9 cellular contexts compared by ENCODE assay signal in genomic region chr10:113108180-113108835, GRCh38.
DNase-seq lines count a peak whose midpoint lies in the region; ATAC-seq, FAIRE-seq and TF ChIP-seq lines count a peak whose summit lies in the region.
"Had no signal": no experiment of that assay in that cellular context is flagged by ENCODE, and none has a peak within 500 bp of the region (broad histone marks: within the 10 kb centered on the region; RNA-seq: fewer than 3 reads in every experiment).

No MANE protein-coding gene starts in this region.

- no peak overlapping the region for H3K27ac Mint-ChIP-seq in MCF 10A (ENCODE audit: low read depth, unreplicated experiment)
- peak overlapping the region; percentile 55 for H3K27ac Mint-ChIP-seq in WTC11

- BruUV-seq in MCF 10A (replicated peaks; lab: Mats Ljungman, UMichigan), result no TSS peak

- H3K9me3 Mint-ChIP-seq in MCF 10A (ENCODE audit: unreplicated experiment), result no peaks in the 10 kb centered on the region
- no peaks in the 10 kb centered on the region for H3K9me3 Mint-ChIP-seq in WTC11

- H3K4me3 Mint-ChIP-seq in MCF 10A (ENCODE audit: unreplicated experiment) (no peak overlapping the region), WTC11 (no peak overlapping the region)

- H3K4me3 ChIP-seq in breast epithelium (no peak overlapping the region), small intestine (ENCODE audit: low read depth in 1 of 2, low read length in 2 of 2) (no peak overlapping the region)

- POLR2A ChIA-PET in MCF 10A (lab: Yijun Ruan, JAX), result interaction anchor here (1.4 kb wide), 1 partner anchor 158 kb away, joined by 3 read pairs; the partner anchor contains the start of gene TCF7L2
- POLR2A ChIA-PET in WTC11 (lab: Charles Lee), result interaction anchor here (1.5 kb wide), 1 partner anchor 11 kb away, joined by 3 read pairs; no protein-coding TSS in a partner anchor

- H3K4me1 ChIP-seq in breast epithelium (peaks cover 0 to 7% of the 10 kb centered on the region in 2 donors), foreskin keratinocyte (peaks cover 7% of the 10 kb centered on the region), small intestine (ENCODE audit: control insufficient read depth in 2 of 2, insufficient read depth in 1 of 2, low read depth in 1 of 2, low read length in 1 of 2) (peaks cover 2 to 8% of the 10 kb centered on the region in 2 donors)

- DNase-seq in MCF 10A (ENCODE audit: unreplicated experiment) (peak; percentile 22), breast epithelium (ENCODE audit: low spot score in 2 of 2) (no peak), WTC11 (ENCODE audit: low spot score) (peak; percentile 92), foreskin keratinocyte (no peak), small intestine (no peak)
- peak in 2 of 3 donors; percentile 6 to 10 for DNase-seq in stimulated activated CD4-positive, alpha-beta T cell treated with anti-CD3 and anti-CD28 coated beads, TNF-alpha, amount 100 ng/mL, for 48 hours (ENCODE audit: low read depth in 3 of 3)
- DNase-seq in NK-92 treated with Interleukin-12 subunit alpha and Interleukin-12 subunit beta, amount 100 ng/mL, for 24 hours (lab: John Stamatoyannopoulos, UW), result no peak

- peak; percentile 74 for TF ChIP-seq CTCF in MCF 10A (IDR thresholded peaks at IDR 0.05; ENCODE audit: unreplicated experiment)
- TF ChIP-seq CTCF in breast epithelium (IDR thresholded peaks at IDR 0.05), result peak in 1 of 3 donors; percentile 18
- TF ChIP-seq CTCF in WTC11 (IDR thresholded peaks at IDR 0.05), result peak; percentile 78
- peak; percentile 60 for TF ChIP-seq CTCF in foreskin keratinocyte (conservative IDR thresholded peaks at IDR 0.05)

- peaks cover 18% of the 10 kb centered on the region for H3K4me1 Mint-ChIP-seq in MCF 10A (ENCODE audit: insufficient read depth, unreplicated experiment)
- H3K4me1 Mint-ChIP-seq in WTC11, result peaks cover 40% of the 10 kb centered on the region

- ATAC-seq in WTC11 (peak; percentile 95), foreskin keratinocyte (peak; percentile 66), HG02885 (IDR thresholded peaks at IDR 0.05; ENCODE audit: poor library complexity, unreplicated experiment) (no peak)

- H3K36me3 Mint-ChIP-seq in MCF 10A (ENCODE audit: insufficient read depth, unreplicated experiment) (peaks cover 21% of the 10 kb centered on the region), WTC11 (peaks cover 13% of the 10 kb centered on the region)

- no peaks in the 10 kb centered on the region for H3K36me3 ChIP-seq in breast epithelium
- H3K36me3 ChIP-seq in small intestine (ENCODE audit: control insufficient read depth in 2 of 2, insufficient read depth in 2 of 2, low read length in 2 of 2), result no peaks in the 10 kb centered on the region

- no peak for TF ChIP-seq POLR2A in breast epithelium (IDR thresholded peaks at IDR 0.05)

- H3K9me3 ChIP-seq in breast epithelium, result no peaks in the 10 kb centered on the region
- H3K9me3 ChIP-seq in small intestine (ENCODE audit: control insufficient read depth, low read depth), result no peaks in the 10 kb centered on the region

- H3K27me3 ChIP-seq in breast epithelium (no peaks in the 10 kb centered on the region), foreskin keratinocyte (no peaks in the 10 kb centered on the region), small intestine (ENCODE audit: control insufficient read depth in 2 of 2, insufficient read depth in 2 of 2, low read length in 2 of 2) (no peaks in the 10 kb centered on the region)

- H3K27me3 Mint-ChIP-seq in MCF 10A (ENCODE audit: insufficient read depth, unreplicated experiment), result no peaks in the 10 kb centered on the region
- H3K27me3 Mint-ChIP-seq in WTC11 (ENCODE audit: low read depth), result no peaks in the 10 kb centered on the region

- H3K27ac ChIP-seq in breast epithelium (no peak overlapping the region), foreskin keratinocyte (no peak overlapping the region), small intestine (ENCODE audit: low read depth in 1 of 2, low read length in 1 of 2) (no peak overlapping the region)

- WGBS in small intestine, 3 donors, result 80 to 87% (median 87%) methylated on average over 15 of the region's 15 CpGs

- FAIRE-seq in small intestine (lab: Jason Lieb, UNC), result no peak
- FAIRE-seq: G401.6 had no signal

- intact Hi-C loops in MCF 10A (cut with micrococcal nuclease), result no loop called here
- intact Hi-C loops in breast epithelium (cut with DNase I; ENCODE audit: low total_unique reads), result no loop called here

- CTCF ChIA-PET in MCF 10A (lab: Yijun Ruan, JAX) (interaction anchor here (1.2 kb wide), 1 partner anchor 149 kb away, joined by 3 read pairs; no protein-coding TSS in a partner anchor), WTC11 (lab: Charles Lee) (interaction anchor here (1.4 kb wide), 1 partner anchor 9 kb away, joined by 5 read pairs; no protein-coding TSS in a partner anchor)

TF ChIP-seq in WTC11, 78 proteins besides CTCF, POLR2A, EP300 and RAD21 (continues in another document):
- TF ChIP-seq JAZF1 (CRISPR knock-in tag; IDR thresholded peaks at IDR 0.05) (no peak), FOXJ3 (CRISPR knock-in tag; IDR thresholded peaks at IDR 0.05; ENCODE audit: borderline replicate concordance) (no peak), ZBTB21 (CRISPR knock-in tag; IDR thresholded peaks at IDR 0.05; ENCODE audit: borderline replicate concordance) (no peak), JUN (CRISPR knock-in tag; IDR thresholded peaks at IDR 0.05) (no peak), ZNF396 (CRISPR knock-in tag; IDR thresholded peaks at IDR 0.05; ENCODE audit: borderline replicate concordance) (no peak), ELF4 (CRISPR knock-in tag; IDR thresholded peaks at IDR 0.05; ENCODE audit: low read depth) (no peak), GTF2I (CRISPR knock-in tag; conservative IDR thresholded peaks at IDR 0.05) (no peak), SMAD3 (CRISPR knock-in tag; IDR thresholded peaks at IDR 0.05; ENCODE audit: borderline replicate concordance) (no peak), PRRX2 (CRISPR knock-in tag; IDR thresholded peaks at IDR 0.05) (no peak), ZNF219 (CRISPR knock-in tag; IDR thresholded peaks at IDR 0.05; ENCODE audit: borderline replicate concordance) (no peak)
- TF ChIP-seq, protein P1, sequence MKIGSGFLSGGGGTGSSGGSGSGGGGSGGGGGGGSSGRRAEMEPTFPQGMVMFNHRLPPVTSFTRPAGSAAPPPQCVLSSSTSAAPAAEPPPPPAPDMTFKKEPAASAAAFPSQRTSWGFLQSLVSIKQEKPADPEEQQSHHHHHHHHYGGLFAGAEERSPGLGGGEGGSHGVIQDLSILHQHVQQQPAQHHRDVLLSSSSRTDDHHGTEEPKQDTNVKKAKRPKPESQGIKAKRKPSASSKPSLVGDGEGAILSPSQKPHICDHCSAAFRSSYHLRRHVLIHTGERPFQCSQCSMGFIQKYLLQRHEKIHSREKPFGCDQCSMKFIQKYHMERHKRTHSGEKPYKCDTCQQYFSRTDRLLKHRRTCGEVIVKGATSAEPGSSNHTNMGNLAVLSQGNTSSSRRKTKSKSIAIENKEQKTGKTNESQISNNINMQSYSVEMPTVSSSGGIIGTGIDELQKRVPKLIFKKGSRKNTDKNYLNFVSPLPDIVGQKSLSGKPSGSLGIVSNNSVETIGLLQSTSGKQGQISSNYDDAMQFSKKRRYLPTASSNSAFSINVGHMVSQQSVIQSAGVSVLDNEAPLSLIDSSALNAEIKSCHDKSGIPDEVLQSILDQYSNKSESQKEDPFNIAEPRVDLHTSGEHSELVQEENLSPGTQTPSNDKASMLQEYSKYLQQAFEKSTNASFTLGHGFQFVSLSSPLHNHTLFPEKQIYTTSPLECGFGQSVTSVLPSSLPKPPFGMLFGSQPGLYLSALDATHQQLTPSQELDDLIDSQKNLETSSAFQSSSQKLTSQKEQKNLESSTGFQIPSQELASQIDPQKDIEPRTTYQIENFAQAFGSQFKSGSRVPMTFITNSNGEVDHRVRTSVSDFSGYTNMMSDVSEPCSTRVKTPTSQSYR (CRISPR knock-in tag; IDR thresholded peaks at IDR 0.05), result no peak
- TF ChIP-seq, protein P2, sequence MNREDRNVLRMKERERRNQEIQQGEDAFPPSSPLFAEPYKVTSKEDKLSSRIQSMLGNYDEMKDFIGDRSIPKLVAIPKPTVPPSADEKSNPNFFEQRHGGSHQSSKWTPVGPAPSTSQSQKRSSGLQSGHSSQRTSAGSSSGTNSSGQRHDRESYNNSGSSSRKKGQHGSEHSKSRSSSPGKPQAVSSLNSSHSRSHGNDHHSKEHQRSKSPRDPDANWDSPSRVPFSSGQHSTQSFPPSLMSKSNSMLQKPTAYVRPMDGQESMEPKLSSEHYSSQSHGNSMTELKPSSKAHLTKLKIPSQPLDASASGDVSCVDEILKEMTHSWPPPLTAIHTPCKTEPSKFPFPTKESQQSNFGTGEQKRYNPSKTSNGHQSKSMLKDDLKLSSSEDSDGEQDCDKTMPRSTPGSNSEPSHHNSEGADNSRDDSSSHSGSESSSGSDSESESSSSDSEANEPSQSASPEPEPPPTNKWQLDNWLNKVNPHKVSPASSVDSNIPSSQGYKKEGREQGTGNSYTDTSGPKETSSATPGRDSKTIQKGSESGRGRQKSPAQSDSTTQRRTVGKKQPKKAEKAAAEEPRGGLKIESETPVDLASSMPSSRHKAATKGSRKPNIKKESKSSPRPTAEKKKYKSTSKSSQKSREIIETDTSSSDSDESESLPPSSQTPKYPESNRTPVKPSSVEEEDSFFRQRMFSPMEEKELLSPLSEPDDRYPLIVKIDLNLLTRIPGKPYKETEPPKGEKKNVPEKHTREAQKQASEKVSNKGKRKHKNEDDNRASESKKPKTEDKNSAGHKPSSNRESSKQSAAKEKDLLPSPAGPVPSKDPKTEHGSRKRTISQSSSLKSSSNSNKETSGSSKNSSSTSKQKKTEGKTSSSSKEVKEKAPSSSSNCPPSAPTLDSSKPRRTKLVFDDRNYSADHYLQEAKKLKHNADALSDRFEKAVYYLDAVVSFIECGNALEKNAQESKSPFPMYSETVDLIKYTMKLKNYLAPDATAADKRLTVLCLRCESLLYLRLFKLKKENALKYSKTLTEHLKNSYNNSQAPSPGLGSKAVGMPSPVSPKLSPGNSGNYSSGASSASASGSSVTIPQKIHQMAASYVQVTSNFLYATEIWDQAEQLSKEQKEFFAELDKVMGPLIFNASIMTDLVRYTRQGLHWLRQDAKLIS (CRISPR knock-in tag; IDR thresholded peaks at IDR 0.05; ENCODE audit: borderline replicate concordance), result no peak

Comparison
In these comparisons a context has a peak if more than half of its experiments do, and no peak if none do; other contexts are left out.
1. DNase-seq: peak in MCF 10A (single experiment), WTC11 (single experiment) and stimulated activated CD4-positive, alpha-beta T cell treated with anti-CD3 and anti-CD28 coated beads, TNF-alpha, amount 100 ng/mL, for 48 hours (2 of 3); none in breast epithelium (0 of 2), foreskin keratinocyte (0 of 2), small intestine (single experiment) and NK-92 treated with Interleukin-12 subunit alpha and Interleukin-12 subunit beta, amount 100 ng/mL, for 24 hours (single experiment).